Comparison of ENCODE assay signal across 8 cellular contexts in the genomic region with DNA sequence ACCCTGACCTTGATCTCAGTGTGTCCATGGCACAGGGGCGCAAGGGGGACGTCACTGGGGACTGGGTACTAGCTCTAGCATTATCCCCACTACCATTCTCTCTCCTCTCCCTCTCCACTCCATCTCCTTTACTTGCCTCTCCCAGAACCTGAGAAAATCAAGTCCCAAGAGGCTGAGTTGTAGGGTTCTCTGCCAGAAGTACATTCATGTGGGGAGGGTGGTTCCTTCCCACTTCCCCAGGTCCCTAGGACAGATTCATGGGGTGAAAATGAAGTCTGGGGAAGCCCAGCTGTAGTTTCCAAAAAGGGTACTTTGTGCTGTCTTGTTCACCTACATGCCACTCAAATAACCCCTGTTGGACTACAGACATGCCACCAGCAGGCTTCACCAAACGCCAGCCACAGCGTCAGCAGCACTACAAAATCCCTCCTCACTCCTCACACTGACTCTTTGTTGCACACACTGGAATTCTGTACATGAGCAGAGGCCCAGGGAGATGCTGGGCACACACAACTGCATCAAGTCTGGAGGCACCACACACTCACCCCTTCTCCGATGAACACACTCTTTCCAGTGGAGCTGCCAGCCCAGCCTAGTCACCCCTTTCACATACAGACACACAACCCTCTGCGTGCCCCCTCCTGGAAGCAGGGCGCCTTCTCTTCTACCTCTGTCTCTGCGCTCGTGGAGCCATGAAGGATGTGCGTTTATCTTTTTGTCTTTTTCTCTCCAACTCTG. TPM values are rescaled to one million over a fixed set of nuclear protein-coding genes. Genes with fewer than 3 reads are reported as not detected.
DNase-seq lines count a peak whose midpoint lies in the region; ATAC-seq and TF ChIP-seq lines count a peak whose summit lies in the region.
"Had no signal": no experiment of that assay in that cellular context is flagged by ENCODE, and none has a peak within 500 bp of the region (broad histone marks: within the 10 kb centered on the region; RNA-seq: fewer than 3 reads in every experiment).

No MANE protein-coding gene starts in this region.

- H3K4me1 ChIP-seq in HEK293 (ENCODE audit: control insufficient read depth, insufficient read depth, low read length) (peaks cover 4% of the 10 kb centered on the region), stomach (peaks cover 34 to 74% (median 59%) of the 10 kb centered on the region in 4 donors)

- no peaks in the 10 kb centered on the region for H3K27me3 Mint-ChIP-seq in activated T-helper 17 cell treated with anti-CD3 and anti-CD28 coated beads, Interleukin-2, amount 50 U/mL, for 72 hours
- peaks cover 28% of the 10 kb centered on the region for H3K27me3 Mint-ChIP-seq in glutamatergic neuron (ENCODE audit: unreplicated experiment)

- H3K27me3 ChIP-seq in stomach = no peaks in the 10 kb centered on the region

- H3K27ac Mint-ChIP-seq in activated T-helper 17 cell treated with anti-CD3 and anti-CD28 coated beads, Interleukin-2, amount 50 U/mL, for 72 hours = peak overlapping the region; percentile 56
- peak overlapping the region; percentile 1 for H3K27ac Mint-ChIP-seq in glutamatergic neuron (ENCODE audit: unreplicated experiment)

- TF ChIP-seq EP300 in stomach (IDR thresholded peaks at IDR 0.05) = no peak

- H3K4me1 Mint-ChIP-seq in activated T-helper 17 cell treated with anti-CD3 and anti-CD28 coated beads, Interleukin-2, amount 50 U/mL, for 72 hours = peaks cover 54% of the 10 kb centered on the region
- peaks cover 12% of the 10 kb centered on the region for H3K4me1 Mint-ChIP-seq in glutamatergic neuron (ENCODE audit: low read depth, unreplicated experiment)

- H3K9me3 ChIP-seq in HEK293 (ENCODE audit: control insufficient read depth, insufficient read depth, low read depth, low read length) = no peaks in the 10 kb centered on the region
- no peaks in the 10 kb centered on the region for H3K9me3 ChIP-seq in stomach

- intact Hi-C loops in stomach (cut with DNase I; ENCODE audit: low total_unique reads) = no loop called here

- TF ChIP-seq CTCF in HEK293 (tag by site-specific recombination; IDR thresholded peaks at IDR 0.05) = no peak
- no peak for TF ChIP-seq CTCF in glutamatergic neuron (IDR thresholded peaks at IDR 0.05; ENCODE audit: partially characterized antibody, unreplicated experiment)
- TF ChIP-seq CTCF in stomach (IDR thresholded peaks at IDR 0.05) = no peak

- POLR2A ChIA-PET in HEK293 (lab: Yijun Ruan, JAX) = interaction anchor here (0.6 to 1.0 kb wide), 3 partner anchors 10 to 901 kb away, joined by 3 to 5 read pairs (median 4); no protein-coding TSS in a partner anchor

- CTCF ChIA-PET in HEK293 (lab: Yijun Ruan, JAX) = interaction anchor here (0.6 to 1.3 kb wide), 5 partner anchors 9 to 61 kb away, joined by 3 read pairs; no protein-coding TSS in a partner anchor

- H3K4me3 ChIP-seq in HEK293 (ENCODE audit: low read depth, low read length) (no peak overlapping the region), stomach (no peak overlapping the region)

- no peak for ATAC-seq in activated T-helper 17 cell treated with anti-CD3 and anti-CD28 coated beads, Interleukin-2, amount 50 U/mL, for 72 hours (replicated peaks)
- no peak for ATAC-seq in GM21576 (IDR thresholded peaks at IDR 0.05; ENCODE audit: unreplicated experiment)

- H3K36me3 ChIP-seq in HEK293 (ENCODE audit: control insufficient read depth in 2 of 2, insufficient read depth in 1 of 2, low read length in 2 of 2) = no peaks in the 10 kb centered on the region
- peaks cover 6 to 26% (median 16%) of the 10 kb centered on the region in 4 donors for H3K36me3 ChIP-seq in stomach

- 58 to 80% (median 72%) methylated on average over 6 to 10 of the region's 10 CpGs for WGBS in stomach, 5 donors

- H3K36me3 Mint-ChIP-seq in activated T-helper 17 cell treated with anti-CD3 and anti-CD28 coated beads, Interleukin-2, amount 50 U/mL, for 72 hours (ENCODE audit: low read depth) = peaks cover 27% of the 10 kb centered on the region
- H3K36me3 Mint-ChIP-seq in glutamatergic neuron (ENCODE audit: unreplicated experiment) = no peaks in the 10 kb centered on the region

- H3K27ac ChIP-seq in HEK293 (ENCODE audit: extremely low read depth, low read depth, low read length) = no peak overlapping the region
- H3K27ac ChIP-seq in stomach = peak overlapping the region in 4 of 5 donors; percentile 96 to 99 (median 98)

- DNase-seq in glutamatergic neuron (no peak), stomach (no peak), NCI-H2107 treated with DMSO at 0.1 percent for 48 hours (lab: John Stamatoyannopoulos, UW; ENCODE audit: unreplicated experiment) (no peak)
- DNase-seq in stimulated activated CD8-positive, alpha-beta memory T cell treated with anti-CD3 and anti-CD28 coated beads, Interleukin-4, amount 100 ng/mL, for 48 hours = no peak

- no peaks in the 10 kb centered on the region for H3K9me3 Mint-ChIP-seq in activated T-helper 17 cell treated with anti-CD3 and anti-CD28 coated beads, Interleukin-2, amount 50 U/mL, for 72 hours
- H3K9me3 Mint-ChIP-seq in glutamatergic neuron (ENCODE audit: unreplicated experiment) = peaks cover 14% of the 10 kb centered on the region

- TF ChIP-seq POLR2A in stomach (IDR thresholded peaks at IDR 0.05) = no peak

- peak overlapping the region; percentile 98 for H3K4me3 Mint-ChIP-seq in activated T-helper 17 cell treated with anti-CD3 and anti-CD28 coated beads, Interleukin-2, amount 50 U/mL, for 72 hours
- H3K4me3 Mint-ChIP-seq in glutamatergic neuron (ENCODE audit: unreplicated experiment) = peak overlapping the region; percentile 30

TF ChIP-seq in HEK293, 187 proteins besides CTCF, POLR2A, EP300 and RAD21:
- TF ChIP-seq ZBTB1 (tag by site-specific recombination; IDR thresholded peaks at IDR 0.05) = no peak
- TF ChIP-seq ZBTB7A (tag by site-specific recombination; IDR thresholded peaks at IDR 0.05; ENCODE audit: low read depth) = no peak
- peak; percentile 2 for TF ChIP-seq ZNF341 (tag by site-specific recombination; IDR thresholded peaks at IDR 0.05; ENCODE audit: low read depth)
- TF ChIP-seq ZNF544 (tag by site-specific recombination; IDR thresholded peaks at IDR 0.05) = no peak
- no peak for TF ChIP-seq SP2 (tag by site-specific recombination; IDR thresholded peaks at IDR 0.05)

RNA-seq across cellular contexts. Expression of a gene that starts 6.9 kb away (rescaled TPM):
- 10 to 100 TPM; 28.5 to 58.3 TPM for total RNA-seq in activated T-helper 17 cell treated with anti-CD3 and anti-CD28 coated beads, Interleukin-2, amount 50 U/mL, for 72 hours
- total RNA-seq in glutamatergic neuron (ENCODE audit: unreplicated experiment) (0.27 TPM), stomach (10 to 100 TPM in 2 of 5 donors, 1 to 10 TPM in 3; 2.0 to 26.5 (median 9.5) TPM)
- 10 to 100 TPM in 1 of 3 donors, 1 to 10 TPM in 2; 4.9 to 37.7 (median 9.6) TPM for polyA plus RNA-seq in stomach

RNA-seq across cellular contexts. Expression of a gene that starts 18.0 kb away (rescaled TPM):
- total RNA-seq in activated T-helper 17 cell treated with anti-CD3 and anti-CD28 coated beads, Interleukin-2, amount 50 U/mL, for 72 hours = 100 to 1,000 TPM; 183 to 187 TPM
- not detected for total RNA-seq in glutamatergic neuron (ENCODE audit: unreplicated experiment)
- total RNA-seq in stomach = 10 to 100 TPM in 1 of 5 donors, 1 to 10 TPM in 2, not detected in 2; 4.6 to 29.5 (median 5.7) TPM
- polyA plus RNA-seq in stomach = 1 to 10 TPM in 2 of 3 donors, under 1 TPM in 1; 0.56 to 3.8 (median 1.7) TPM
- total RNA-seq: lung microvascular endothelial cell had no signal

RNA-seq across cellular contexts. Expression of a gene that starts 43.0 kb away (rescaled TPM):
- total RNA-seq in activated T-helper 17 cell treated with anti-CD3 and anti-CD28 coated beads, Interleukin-2, amount 50 U/mL, for 72 hours = 10 to 100 TPM; 80.1 to 92.1 TPM
- total RNA-seq in glutamatergic neuron (ENCODE audit: unreplicated experiment) (5.1 TPM), stomach (10 to 100 TPM in 1 of 5 donors, 1 to 10 TPM in 4; 3.3 to 43.2 (median 6.6) TPM)
- 10 to 100 TPM in 1 of 3 donors, under 1 TPM in 2; 0.15 to 13.1 (median 0.75) TPM for polyA plus RNA-seq in stomach

RNA-seq across cellular contexts. Expression of a gene that starts 44.3 kb away (rescaled TPM):
- total RNA-seq in activated T-helper 17 cell treated with anti-CD3 and anti-CD28 coated beads, Interleukin-2, amount 50 U/mL, for 72 hours = 10 to 100 TPM; 29.8 to 43.5 TPM
- total RNA-seq in glutamatergic neuron (ENCODE audit: unreplicated experiment) (34.5 TPM), stomach (100 to 1,000 TPM in 2 of 5 donors, 10 to 100 TPM in 3; 30.3 to 334 (median 38.9) TPM)
- 10 to 100 TPM in 1 of 3 donors, 1 to 10 TPM in 2; 4.6 to 52.6 (median 5.7) TPM for polyA plus RNA-seq in stomach

RNA-seq across cellular contexts. Expression of a gene that starts 44.5 kb away (rescaled TPM):
- total RNA-seq in activated T-helper 17 cell treated with anti-CD3 and anti-CD28 coated beads, Interleukin-2, amount 50 U/mL, for 72 hours = 10 to 100 TPM; 41.8 to 42.3 TPM
- total RNA-seq in glutamatergic neuron (ENCODE audit: unreplicated experiment) (38.2 TPM), stomach (10 to 100 TPM in 3 of 5 donors, 1 to 10 TPM in 2; 4.1 to 37.5 (median 10.3) TPM)
- polyA plus RNA-seq in stomach = 1 to 10 TPM; 4.0 to 4.9 (median 4.1) TPM

Comparison
In these comparisons a context has a peak if more than half of its experiments do, and no peak if none do; other contexts are left out.
1. RNA of a gene that starts 18.0 kb away (total RNA-seq): 183 to 187 TPM in activated T-helper 17 cell treated with anti-CD3 and anti-CD28 coated beads, Interleukin-2, amount 50 U/mL, for 72 hours; 4.6 to 29.5 TPM in stomach and not detected in glutamatergic neuron (single experiment); every median in the first group is over 4 times any median in the second.